1 cellular context compared by ENCODE assay signal in the genomic region with DNA sequence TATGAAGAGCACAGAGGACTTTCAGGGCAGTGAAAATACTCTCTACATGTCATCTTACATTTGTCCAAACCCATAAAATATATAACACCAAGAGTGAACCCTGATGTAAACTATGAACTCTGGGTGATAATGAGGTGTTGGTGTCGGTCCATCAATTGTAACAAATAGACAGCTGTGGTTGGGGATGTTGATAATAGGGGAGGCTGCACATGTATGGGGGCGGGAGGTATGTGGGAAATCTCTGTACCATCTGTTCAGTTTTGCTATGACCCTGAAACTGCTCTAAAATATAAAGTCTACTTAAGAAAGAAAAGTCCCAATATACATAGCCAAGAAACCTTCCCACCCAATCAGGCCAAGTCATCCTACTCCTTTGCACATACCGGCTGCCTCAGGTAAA.
TF ChIP-seq lines count a peak whose summit lies in the region.

No MANE protein-coding gene starts in this region.

TF ChIP-seq in GM12878, 131 proteins besides CTCF, POLR2A, EP300 and RAD21 (continued from another document and continues in another):
- TF ChIP-seq, protein P1, sequence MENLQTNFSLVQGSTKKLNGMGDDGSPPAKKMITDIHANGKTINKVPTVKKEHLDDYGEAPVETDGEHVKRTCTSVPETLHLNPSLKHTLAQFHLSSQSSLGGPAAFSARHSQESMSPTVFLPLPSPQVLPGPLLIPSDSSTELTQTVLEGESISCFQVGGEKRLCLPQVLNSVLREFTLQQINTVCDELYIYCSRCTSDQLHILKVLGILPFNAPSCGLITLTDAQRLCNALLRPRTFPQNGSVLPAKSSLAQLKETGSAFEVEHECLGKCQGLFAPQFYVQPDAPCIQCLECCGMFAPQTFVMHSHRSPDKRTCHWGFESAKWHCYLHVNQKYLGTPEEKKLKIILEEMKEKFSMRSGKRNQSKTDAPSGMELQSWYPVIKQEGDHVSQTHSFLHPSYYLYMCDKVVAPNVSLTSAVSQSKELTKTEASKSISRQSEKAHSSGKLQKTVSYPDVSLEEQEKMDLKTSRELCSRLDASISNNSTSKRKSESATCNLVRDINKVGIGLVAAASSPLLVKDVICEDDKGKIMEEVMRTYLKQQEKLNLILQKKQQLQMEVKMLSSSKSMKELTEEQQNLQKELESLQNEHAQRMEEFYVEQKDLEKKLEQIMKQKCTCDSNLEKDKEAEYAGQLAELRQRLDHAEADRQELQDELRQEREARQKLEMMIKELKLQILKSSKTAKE (IDR thresholded peaks at IDR 0.05; ENCODE audit: low read depth, poor library complexity, severe bottlenecking) = peak; percentile 36
- TF ChIP-seq DPF2 (IDR thresholded peaks at IDR 0.05) (peak; percentile 66), FOXK2 (IDR thresholded peaks at IDR 0.05) (0 out of 2 replicates have a peak, but pooled peaks have one; percentile 29), CREB1 (IDR thresholded peaks at IDR 0.05; ENCODE audit: low read depth) (no peak), MYC (IDR thresholded peaks at IDR 0.05; ENCODE audit: insufficient read depth, insufficient read length, insufficient replicate concordance, low read length, severe bottlenecking) (no peak), EZH2 (IDR thresholded peaks at IDR 0.05; ENCODE audit: borderline replicate concordance, control insufficient read depth, low read depth, low read length) (no peak), BMI1 (IDR thresholded peaks at IDR 0.05; ENCODE audit: borderline replicate concordance) (peak; percentile 62; the same call in 1 of the 2 replicates), STAT1 (conservative IDR thresholded peaks at IDR 0.05) (no peak), ZNF207 (IDR thresholded peaks at IDR 0.05; ENCODE audit: borderline replicate concordance) (no peak), ZNF384 (IDR thresholded peaks at IDR 0.05; ENCODE audit: borderline replicate concordance, low read depth, low read length) (no peak), RBBP5 (conservative IDR thresholded peaks at IDR 0.05) (no peak), PAX5 (IDR thresholded peaks at IDR 0.05; ENCODE audit: borderline replicate concordance, low read depth, low read length) (no peak), ZZZ3 (IDR thresholded peaks at IDR 0.05; ENCODE audit: control insufficient read depth, insufficient read length, low read depth) (no peak), IKZF2 (IDR thresholded peaks at IDR 0.05) (peak; percentile 40 to 70; a peak in 3 of 4 replicates), CHD2 (IDR thresholded peaks at IDR 0.05; ENCODE audit: borderline replicate concordance, low read depth, low read length) (no peak), GABPA (IDR thresholded peaks at IDR 0.05; ENCODE audit: low read depth) (no peak), EGR1 (IDR thresholded peaks at IDR 0.05; ENCODE audit: borderline replicate concordance in 1 of 2, low read depth in 2 of 2, low read length in 2 of 2) (0 out of 3 replicates have a peak, but pooled peaks of 1 of the 2 experiments have one; percentile 43), RUNX3 (IDR thresholded peaks at IDR 0.05; ENCODE audit: low read length) (0 out of 2 replicates have a peak, but pooled peaks have one; percentile 20), TCF12 (IDR thresholded peaks at IDR 0.05; ENCODE audit: low read depth, low read length) (0 out of 2 replicates have a peak, but pooled peaks have one; percentile 46), ZNF24 (IDR thresholded peaks at IDR 0.05) (no peak), TCF7 (IDR thresholded peaks at IDR 0.05; ENCODE audit: borderline replicate concordance) (no peak), RFX5 (IDR thresholded peaks at IDR 0.05; ENCODE audit: low read depth, low read length) (no peak), GATAD2B (conservative IDR thresholded peaks at IDR 0.05; ENCODE audit: low read depth) (0 out of 2 replicates have a peak, but pooled peaks have one; percentile 30), MYB (IDR thresholded peaks at IDR 0.05; ENCODE audit: borderline replicate concordance, low read depth, low read length) (no peak), JUNB (IDR thresholded peaks at IDR 0.05) (no peak), RCOR1 (conservative IDR thresholded peaks at IDR 0.05; ENCODE audit: low read depth, low read length) (no peak), EED (IDR thresholded peaks at IDR 0.05; ENCODE audit: low read depth) (no peak), NR2C1 (IDR thresholded peaks at IDR 0.05) (peak; percentile 74), HDGF (IDR thresholded peaks at IDR 0.05) (no peak), TAF1 (IDR thresholded peaks at IDR 0.05; ENCODE audit: borderline replicate concordance, low read depth, low read length) (no peak), CBX5 (IDR thresholded peaks at IDR 0.05; ENCODE audit: low read depth) (no peak), ESRRA (IDR thresholded peaks at IDR 0.05; ENCODE audit: low read length) (no peak), ETV6 (conservative IDR thresholded peaks at IDR 0.05 in 1 of 2, IDR thresholded peaks at IDR 0.05 in 1 of 2; ENCODE audit: borderline replicate concordance in 1 of 2, low read depth in 1 of 2) (no peak), SMC3 (IDR thresholded peaks at IDR 0.05; ENCODE audit: borderline replicate concordance, low read length) (no peak), PML (IDR thresholded peaks at IDR 0.05; ENCODE audit: low read length) (no peak)
- TF ChIP-seq, protein P2, sequence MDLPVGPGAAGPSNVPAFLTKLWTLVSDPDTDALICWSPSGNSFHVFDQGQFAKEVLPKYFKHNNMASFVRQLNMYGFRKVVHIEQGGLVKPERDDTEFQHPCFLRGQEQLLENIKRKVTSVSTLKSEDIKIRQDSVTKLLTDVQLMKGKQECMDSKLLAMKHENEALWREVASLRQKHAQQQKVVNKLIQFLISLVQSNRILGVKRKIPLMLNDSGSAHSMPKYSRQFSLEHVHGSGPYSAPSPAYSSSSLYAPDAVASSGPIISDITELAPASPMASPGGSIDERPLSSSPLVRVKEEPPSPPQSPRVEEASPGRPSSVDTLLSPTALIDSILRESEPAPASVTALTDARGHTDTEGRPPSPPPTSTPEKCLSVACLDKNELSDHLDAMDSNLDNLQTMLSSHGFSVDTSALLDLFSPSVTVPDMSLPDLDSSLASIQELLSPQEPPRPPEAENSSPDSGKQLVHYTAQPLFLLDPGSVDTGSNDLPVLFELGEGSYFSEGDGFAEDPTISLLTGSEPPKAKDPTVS (IDR thresholded peaks at IDR 0.05; ENCODE audit: low read depth, low read length) = no peak
- TF ChIP-seq, protein P3, sequence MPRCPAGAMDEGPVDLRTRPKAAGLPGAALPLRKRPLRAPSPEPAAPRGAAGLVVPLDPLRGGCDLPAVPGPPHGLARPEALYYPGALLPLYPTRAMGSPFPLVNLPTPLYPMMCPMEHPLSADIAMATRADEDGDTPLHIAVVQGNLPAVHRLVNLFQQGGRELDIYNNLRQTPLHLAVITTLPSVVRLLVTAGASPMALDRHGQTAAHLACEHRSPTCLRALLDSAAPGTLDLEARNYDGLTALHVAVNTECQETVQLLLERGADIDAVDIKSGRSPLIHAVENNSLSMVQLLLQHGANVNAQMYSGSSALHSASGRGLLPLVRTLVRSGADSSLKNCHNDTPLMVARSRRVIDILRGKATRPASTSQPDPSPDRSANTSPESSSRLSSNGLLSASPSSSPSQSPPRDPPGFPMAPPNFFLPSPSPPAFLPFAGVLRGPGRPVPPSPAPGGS (IDR thresholded peaks at IDR 0.05; ENCODE audit: borderline replicate concordance, insufficient read depth, low read depth, low read length, poor library complexity, severe bottlenecking) = no peak
- TF ChIP-seq, protein P4, sequence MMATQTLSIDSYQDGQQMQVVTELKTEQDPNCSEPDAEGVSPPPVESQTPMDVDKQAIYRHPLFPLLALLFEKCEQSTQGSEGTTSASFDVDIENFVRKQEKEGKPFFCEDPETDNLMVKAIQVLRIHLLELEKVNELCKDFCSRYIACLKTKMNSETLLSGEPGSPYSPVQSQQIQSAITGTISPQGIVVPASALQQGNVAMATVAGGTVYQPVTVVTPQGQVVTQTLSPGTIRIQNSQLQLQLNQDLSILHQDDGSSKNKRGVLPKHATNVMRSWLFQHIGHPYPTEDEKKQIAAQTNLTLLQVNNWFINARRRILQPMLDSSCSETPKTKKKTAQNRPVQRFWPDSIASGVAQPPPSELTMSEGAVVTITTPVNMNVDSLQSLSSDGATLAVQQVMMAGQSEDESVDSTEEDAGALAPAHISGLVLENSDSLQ (IDR thresholded peaks at IDR 0.05) = peak; percentile 57; the same call in 1 of the 2 replicates
- TF ChIP-seq, protein P5, sequence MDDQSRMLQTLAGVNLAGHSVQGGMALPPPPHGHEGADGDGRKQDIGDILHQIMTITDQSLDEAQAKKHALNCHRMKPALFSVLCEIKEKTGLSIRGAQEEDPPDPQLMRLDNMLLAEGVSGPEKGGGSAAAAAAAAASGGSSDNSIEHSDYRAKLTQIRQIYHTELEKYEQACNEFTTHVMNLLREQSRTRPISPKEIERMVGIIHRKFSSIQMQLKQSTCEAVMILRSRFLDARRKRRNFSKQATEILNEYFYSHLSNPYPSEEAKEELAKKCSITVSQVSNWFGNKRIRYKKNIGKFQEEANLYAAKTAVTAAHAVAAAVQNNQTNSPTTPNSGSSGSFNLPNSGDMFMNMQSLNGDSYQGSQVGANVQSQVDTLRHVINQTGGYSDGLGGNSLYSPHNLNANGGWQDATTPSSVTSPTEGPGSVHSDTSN (IDR thresholded peaks at IDR 0.05; ENCODE audit: insufficient replicate concordance, low read depth, low read length) = peak; percentile 45
- TF ChIP-seq, protein P6, sequence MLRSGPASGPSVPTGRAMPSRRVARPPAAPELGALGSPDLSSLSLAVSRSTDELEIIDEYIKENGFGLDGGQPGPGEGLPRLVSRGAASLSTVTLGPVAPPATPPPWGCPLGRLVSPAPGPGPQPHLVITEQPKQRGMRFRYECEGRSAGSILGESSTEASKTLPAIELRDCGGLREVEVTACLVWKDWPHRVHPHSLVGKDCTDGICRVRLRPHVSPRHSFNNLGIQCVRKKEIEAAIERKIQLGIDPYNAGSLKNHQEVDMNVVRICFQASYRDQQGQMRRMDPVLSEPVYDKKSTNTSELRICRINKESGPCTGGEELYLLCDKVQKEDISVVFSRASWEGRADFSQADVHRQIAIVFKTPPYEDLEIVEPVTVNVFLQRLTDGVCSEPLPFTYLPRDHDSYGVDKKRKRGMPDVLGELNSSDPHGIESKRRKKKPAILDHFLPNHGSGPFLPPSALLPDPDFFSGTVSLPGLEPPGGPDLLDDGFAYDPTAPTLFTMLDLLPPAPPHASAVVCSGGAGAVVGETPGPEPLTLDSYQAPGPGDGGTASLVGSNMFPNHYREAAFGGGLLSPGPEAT (IDR thresholded peaks at IDR 0.05; ENCODE audit: low read depth) = 0 out of 2 replicates have a peak, but pooled peaks have one; percentile 37
- TF ChIP-seq, protein P7, sequence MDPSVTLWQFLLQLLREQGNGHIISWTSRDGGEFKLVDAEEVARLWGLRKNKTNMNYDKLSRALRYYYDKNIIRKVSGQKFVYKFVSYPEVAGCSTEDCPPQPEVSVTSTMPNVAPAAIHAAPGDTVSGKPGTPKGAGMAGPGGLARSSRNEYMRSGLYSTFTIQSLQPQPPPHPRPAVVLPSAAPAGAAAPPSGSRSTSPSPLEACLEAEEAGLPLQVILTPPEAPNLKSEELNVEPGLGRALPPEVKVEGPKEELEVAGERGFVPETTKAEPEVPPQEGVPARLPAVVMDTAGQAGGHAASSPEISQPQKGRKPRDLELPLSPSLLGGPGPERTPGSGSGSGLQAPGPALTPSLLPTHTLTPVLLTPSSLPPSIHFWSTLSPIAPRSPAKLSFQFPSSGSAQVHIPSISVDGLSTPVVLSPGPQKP (IDR thresholded peaks at IDR 0.05; ENCODE audit: low read depth, low read length) = no peak
- TF ChIP-seq, protein P8, sequence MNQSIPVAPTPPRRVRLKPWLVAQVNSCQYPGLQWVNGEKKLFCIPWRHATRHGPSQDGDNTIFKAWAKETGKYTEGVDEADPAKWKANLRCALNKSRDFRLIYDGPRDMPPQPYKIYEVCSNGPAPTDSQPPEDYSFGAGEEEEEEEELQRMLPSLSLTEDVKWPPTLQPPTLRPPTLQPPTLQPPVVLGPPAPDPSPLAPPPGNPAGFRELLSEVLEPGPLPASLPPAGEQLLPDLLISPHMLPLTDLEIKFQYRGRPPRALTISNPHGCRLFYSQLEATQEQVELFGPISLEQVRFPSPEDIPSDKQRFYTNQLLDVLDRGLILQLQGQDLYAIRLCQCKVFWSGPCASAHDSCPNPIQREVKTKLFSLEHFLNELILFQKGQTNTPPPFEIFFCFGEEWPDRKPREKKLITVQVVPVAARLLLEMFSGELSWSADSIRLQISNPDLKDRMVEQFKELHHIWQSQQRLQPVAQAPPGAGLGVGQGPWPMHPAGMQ (IDR thresholded peaks at IDR 0.05; ENCODE audit: borderline replicate concordance) = no peak
- TF ChIP-seq, protein P9, sequence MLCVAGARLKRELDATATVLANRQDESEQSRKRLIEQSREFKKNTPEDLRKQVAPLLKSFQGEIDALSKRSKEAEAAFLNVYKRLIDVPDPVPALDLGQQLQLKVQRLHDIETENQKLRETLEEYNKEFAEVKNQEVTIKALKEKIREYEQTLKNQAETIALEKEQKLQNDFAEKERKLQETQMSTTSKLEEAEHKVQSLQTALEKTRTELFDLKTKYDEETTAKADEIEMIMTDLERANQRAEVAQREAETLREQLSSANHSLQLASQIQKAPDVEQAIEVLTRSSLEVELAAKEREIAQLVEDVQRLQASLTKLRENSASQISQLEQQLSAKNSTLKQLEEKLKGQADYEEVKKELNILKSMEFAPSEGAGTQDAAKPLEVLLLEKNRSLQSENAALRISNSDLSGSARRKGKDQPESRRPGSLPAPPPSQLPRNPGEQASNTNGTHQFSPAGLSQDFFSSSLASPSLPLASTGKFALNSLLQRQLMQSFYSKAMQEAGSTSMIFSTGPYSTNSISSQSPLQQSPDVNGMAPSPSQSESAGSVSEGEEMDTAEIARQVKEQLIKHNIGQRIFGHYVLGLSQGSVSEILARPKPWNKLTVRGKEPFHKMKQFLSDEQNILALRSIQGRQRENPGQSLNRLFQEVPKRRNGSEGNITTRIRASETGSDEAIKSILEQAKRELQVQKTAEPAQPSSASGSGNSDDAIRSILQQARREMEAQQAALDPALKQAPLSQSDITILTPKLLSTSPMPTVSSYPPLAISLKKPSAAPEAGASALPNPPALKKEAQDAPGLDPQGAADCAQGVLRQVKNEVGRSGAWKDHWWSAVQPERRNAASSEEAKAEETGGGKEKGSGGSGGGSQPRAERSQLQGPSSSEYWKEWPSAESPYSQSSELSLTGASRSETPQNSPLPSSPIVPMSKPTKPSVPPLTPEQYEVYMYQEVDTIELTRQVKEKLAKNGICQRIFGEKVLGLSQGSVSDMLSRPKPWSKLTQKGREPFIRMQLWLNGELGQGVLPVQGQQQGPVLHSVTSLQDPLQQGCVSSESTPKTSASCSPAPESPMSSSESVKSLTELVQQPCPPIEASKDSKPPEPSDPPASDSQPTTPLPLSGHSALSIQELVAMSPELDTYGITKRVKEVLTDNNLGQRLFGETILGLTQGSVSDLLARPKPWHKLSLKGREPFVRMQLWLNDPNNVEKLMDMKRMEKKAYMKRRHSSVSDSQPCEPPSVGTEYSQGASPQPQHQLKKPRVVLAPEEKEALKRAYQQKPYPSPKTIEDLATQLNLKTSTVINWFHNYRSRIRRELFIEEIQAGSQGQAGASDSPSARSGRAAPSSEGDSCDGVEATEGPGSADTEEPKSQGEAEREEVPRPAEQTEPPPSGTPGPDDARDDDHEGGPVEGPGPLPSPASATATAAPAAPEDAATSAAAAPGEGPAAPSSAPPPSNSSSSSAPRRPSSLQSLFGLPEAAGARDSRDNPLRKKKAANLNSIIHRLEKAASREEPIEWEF (IDR thresholded peaks at IDR 0.05; ENCODE audit: insufficient replicate concordance, low read depth, low read length) = no peak
